ENCODE assay signal across 8 cellular contexts in genomic region chr12:113299619-113300237, GRCh38. TPM values are rescaled to one million over a fixed set of nuclear protein-coding genes. Genes with fewer than 3 reads are reported as not detected.
A peak's percentile ranks its signal among the peaks of the same experiment; 100 is the strongest.
DNase-seq lines count a peak whose midpoint lies in the region; ATAC-seq lines count a peak whose summit lies in the region.

No MANE protein-coding gene starts in this region.

- no peak for ATAC-seq in left lobe of liver
- no peak for ATAC-seq in GM21825 (IDR thresholded peaks at IDR 0.05; ENCODE audit: unreplicated experiment)
- no peak for ATAC-seq in GM19463 (IDR thresholded peaks at IDR 0.05; ENCODE audit: unreplicated experiment)

- DNase-seq in GM04504 (ENCODE audit: low read depth) (peak; percentile 65), SW480 (ENCODE audit: low spot score) (peak; percentile 91), globus pallidus (ENCODE audit: low spot score) (peak; percentile 47), pulmonary artery endothelial cell (ENCODE audit: low read depth, low spot score) (peak; percentile 41), left lobe of liver (ENCODE audit: low spot score) (no peak), NCI-H128 (lab: John Stamatoyannopoulos, UW; ENCODE audit: unreplicated experiment) (no peak)

RNA-seq across cellular contexts. Expression of gene SLC8B1, which starts 35.2 kb away (rescaled TPM):
- total RNA-seq in pulmonary artery endothelial cell = 10.4 and 27.0 TPM in 2 replicates
- 23.2 TPM for total RNA-seq in left lobe of liver

RNA-seq across cellular contexts. Expression of gene PLBD2, which starts 58.7 kb away (rescaled TPM):
- total RNA-seq in pulmonary artery endothelial cell (18.0 and 26.7 TPM in 2 replicates), left lobe of liver (23.3 TPM)

Comparison
In these comparisons a context has a peak if more than half of its experiments do, and no peak if none do; other contexts are left out.
1. DNase-seq: peak in GM04504 (single experiment), SW480 (single experiment), globus pallidus (single experiment) and pulmonary artery endothelial cell (single experiment); none in left lobe of liver (single experiment) and NCI-H128 (single experiment).